In the genomic region with DNA sequence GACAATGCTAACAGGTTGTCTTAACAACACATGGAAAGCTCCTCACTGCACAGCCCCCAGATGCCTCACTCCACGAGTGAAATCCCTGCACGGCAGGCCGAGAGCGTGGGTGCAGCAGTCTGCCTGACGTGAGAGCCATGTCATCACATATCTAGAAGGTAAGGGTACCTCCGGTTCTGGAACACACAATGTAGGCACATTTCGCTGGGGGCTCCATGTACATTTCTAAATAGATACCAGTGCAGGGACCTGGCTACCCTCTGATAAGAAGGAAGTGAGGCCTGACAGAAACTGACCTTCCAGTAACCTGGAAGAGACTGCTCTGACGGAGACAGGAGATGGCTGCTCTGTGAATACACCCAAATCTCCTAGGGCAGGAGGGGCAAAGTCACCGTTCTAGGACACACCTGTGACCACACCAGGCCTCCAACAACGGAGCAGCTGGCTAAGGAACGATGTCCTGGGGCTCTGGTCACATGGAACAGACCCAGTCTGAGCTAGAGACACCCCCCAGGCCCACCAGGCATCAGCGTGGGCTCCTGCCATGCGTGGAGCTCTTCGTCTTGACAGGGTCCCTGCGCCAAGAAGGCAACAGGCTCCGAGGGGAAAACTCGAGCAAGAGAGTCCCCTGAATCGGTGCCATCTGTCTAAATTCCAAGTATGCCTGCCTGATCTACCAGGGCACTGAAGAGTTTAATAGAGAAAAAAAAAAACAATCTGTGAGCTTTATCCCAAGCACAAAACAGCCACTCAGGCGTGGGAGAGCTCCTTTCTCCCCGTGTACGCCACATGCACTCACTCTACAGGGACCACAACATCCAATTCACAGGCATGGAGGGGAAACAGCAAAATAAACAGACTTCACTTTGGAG, we compare ENCODE assay signal across 1 cellular context.
TF ChIP-seq lines count a peak whose summit lies in the region.

No MANE protein-coding gene starts in this region.

TF ChIP-seq in K562, 482 proteins besides CTCF, POLR2A, EP300 and RAD21 (continued from another document):
- TF ChIP-seq, protein P1, sequence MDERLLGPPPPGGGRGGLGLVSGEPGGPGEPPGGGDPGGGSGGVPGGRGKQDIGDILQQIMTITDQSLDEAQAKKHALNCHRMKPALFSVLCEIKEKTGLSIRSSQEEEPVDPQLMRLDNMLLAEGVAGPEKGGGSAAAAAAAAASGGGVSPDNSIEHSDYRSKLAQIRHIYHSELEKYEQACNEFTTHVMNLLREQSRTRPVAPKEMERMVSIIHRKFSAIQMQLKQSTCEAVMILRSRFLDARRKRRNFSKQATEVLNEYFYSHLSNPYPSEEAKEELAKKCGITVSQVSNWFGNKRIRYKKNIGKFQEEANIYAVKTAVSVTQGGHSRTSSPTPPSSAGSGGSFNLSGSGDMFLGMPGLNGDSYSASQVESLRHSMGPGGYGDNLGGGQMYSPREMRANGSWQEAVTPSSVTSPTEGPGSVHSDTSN (CRISPR knock-in tag; IDR thresholded peaks at IDR 0.05; ENCODE audit: low read depth): no peak
- TF ChIP-seq, protein P1 (tag; conservative IDR thresholded peaks at IDR 0.05; ENCODE audit: low read depth): no peak
- TF ChIP-seq, protein P2, sequence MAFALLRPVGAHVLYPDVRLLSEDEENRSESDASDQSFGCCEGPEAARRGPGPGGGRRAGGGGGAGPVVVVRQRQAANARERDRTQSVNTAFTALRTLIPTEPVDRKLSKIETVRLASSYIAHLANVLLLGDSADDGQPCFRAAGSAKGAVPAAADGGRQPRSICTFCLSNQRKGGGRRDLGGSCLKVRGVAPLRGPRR (CRISPR knock-in tag; IDR thresholded peaks at IDR 0.05): no peak
- TF ChIP-seq ZNF77 (CRISPR knock-in tag; IDR thresholded peaks at IDR 0.05): no peak
- TF ChIP-seq, protein P3, sequence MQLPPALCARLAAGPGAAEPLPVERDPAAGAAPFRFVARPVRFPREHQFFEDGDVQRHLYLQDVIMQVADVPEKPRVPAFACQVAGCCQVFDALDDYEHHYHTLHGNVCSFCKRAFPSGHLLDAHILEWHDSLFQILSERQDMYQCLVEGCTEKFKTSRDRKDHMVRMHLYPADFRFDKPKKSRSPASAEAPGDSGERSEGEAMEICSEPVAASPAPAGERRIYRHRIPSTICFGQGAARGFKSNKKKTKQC (CRISPR knock-in tag; IDR thresholded peaks at IDR 0.05): no peak
- peak; percentile 54 for TF ChIP-seq CBFA2T3 (IDR thresholded peaks at IDR 0.05)
- TF ChIP-seq, protein P4, sequence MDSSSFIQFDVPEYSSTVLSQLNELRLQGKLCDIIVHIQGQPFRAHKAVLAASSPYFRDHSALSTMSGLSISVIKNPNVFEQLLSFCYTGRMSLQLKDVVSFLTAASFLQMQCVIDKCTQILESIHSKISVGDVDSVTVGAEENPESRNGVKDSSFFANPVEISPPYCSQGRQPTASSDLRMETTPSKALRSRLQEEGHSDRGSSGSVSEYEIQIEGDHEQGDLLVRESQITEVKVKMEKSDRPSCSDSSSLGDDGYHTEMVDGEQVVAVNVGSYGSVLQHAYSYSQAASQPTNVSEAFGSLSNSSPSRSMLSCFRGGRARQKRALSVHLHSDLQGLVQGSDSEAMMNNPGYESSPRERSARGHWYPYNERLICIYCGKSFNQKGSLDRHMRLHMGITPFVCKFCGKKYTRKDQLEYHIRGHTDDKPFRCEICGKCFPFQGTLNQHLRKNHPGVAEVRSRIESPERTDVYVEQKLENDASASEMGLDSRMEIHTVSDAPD (CRISPR knock-in tag; IDR thresholded peaks at IDR 0.05): no peak
- TF ChIP-seq THAP7 (CRISPR knock-in tag; IDR thresholded peaks at IDR 0.05): no peak
- no peak for TF ChIP-seq ETV1 (tag; conservative IDR thresholded peaks at IDR 0.05; ENCODE audit: low read depth)
- TF ChIP-seq JUNB (CRISPR knock-in tag; conservative IDR thresholded peaks at IDR 0.05): no peak
- TF ChIP-seq FOXK2 (conservative IDR thresholded peaks at IDR 0.05 in 1 of 2, IDR thresholded peaks at IDR 0.05 in 1 of 2; ENCODE audit: low read depth in 2 of 2): no peak
- TF ChIP-seq, protein P5, sequence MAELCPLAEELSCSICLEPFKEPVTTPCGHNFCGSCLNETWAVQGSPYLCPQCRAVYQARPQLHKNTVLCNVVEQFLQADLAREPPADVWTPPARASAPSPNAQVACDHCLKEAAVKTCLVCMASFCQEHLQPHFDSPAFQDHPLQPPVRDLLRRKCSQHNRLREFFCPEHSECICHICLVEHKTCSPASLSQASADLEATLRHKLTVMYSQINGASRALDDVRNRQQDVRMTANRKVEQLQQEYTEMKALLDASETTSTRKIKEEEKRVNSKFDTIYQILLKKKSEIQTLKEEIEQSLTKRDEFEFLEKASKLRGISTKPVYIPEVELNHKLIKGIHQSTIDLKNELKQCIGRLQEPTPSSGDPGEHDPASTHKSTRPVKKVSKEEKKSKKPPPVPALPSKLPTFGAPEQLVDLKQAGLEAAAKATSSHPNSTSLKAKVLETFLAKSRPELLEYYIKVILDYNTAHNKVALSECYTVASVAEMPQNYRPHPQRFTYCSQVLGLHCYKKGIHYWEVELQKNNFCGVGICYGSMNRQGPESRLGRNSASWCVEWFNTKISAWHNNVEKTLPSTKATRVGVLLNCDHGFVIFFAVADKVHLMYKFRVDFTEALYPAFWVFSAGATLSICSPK (IDR thresholded peaks at IDR 0.05; ENCODE audit: borderline replicate concordance): no peak
- TF ChIP-seq, protein P6, sequence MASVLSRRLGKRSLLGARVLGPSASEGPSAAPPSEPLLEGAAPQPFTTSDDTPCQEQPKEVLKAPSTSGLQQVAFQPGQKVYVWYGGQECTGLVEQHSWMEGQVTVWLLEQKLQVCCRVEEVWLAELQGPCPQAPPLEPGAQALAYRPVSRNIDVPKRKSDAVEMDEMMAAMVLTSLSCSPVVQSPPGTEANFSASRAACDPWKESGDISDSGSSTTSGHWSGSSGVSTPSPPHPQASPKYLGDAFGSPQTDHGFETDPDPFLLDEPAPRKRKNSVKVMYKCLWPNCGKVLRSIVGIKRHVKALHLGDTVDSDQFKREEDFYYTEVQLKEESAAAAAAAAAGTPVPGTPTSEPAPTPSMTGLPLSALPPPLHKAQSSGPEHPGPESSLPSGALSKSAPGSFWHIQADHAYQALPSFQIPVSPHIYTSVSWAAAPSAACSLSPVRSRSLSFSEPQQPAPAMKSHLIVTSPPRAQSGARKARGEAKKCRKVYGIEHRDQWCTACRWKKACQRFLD (CRISPR knock-in tag; IDR thresholded peaks at IDR 0.05): no peak
- TF ChIP-seq USF2 (CRISPR knock-in tag; IDR thresholded peaks at IDR 0.05): no peak
- no peak for TF ChIP-seq TFAP4 (CRISPR knock-in tag; IDR thresholded peaks at IDR 0.05; ENCODE audit: borderline replicate concordance)
- peak; percentile 40 for TF ChIP-seq TCF3 (CRISPR knock-in tag; IDR thresholded peaks at IDR 0.05)
- no peak for TF ChIP-seq SRSF1 (IDR thresholded peaks at IDR 0.05; ENCODE audit: low read depth, low read length)
- TF ChIP-seq HNRNPUL1 (IDR thresholded peaks at IDR 0.05; ENCODE audit: low read length): no peak
- TF ChIP-seq CBFA2T2 (conservative IDR thresholded peaks at IDR 0.05): peak; percentile 18; the same call in 1 of the 2 replicates
- TF ChIP-seq TCF7 (IDR thresholded peaks at IDR 0.05; ENCODE audit: borderline replicate concordance): no peak
- no peak for TF ChIP-seq IRF2 (CRISPR knock-in tag; IDR thresholded peaks at IDR 0.05)
- no peak for TF ChIP-seq ZNF133 (CRISPR knock-in tag; IDR thresholded peaks at IDR 0.05)
- no peak for TF ChIP-seq USF1 (CRISPR knock-in tag; IDR thresholded peaks at IDR 0.05)
- no peak for TF ChIP-seq RAD51 (IDR thresholded peaks at IDR 0.05; ENCODE audit: borderline replicate concordance, low read depth)
TF ChIP-seq in K562: peak in this region for 3.
